1 cellular context compared by ENCODE assay signal in the genomic region with DNA sequence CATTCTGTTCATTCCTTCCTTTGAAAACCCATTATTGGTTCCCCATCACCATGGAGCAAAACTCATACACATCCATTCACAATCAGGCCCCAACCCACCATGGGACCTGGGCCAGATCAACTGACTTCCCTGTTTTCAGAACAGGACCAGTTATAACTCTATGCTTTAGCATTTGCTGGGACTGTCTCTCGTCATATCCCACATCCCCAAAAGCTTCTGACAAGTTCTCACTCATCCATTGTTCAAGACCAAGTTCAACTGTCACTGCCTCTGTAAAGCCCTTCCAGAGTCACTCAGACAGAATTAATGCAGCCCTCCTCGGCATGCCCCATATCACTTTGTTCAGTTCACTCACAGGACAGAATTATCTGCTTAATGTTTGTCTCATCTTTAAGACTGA.
TF ChIP-seq lines count a peak whose summit lies in the region.

No MANE protein-coding gene starts in this region.

TF ChIP-seq in H1, 55 proteins besides CTCF, POLR2A, EP300 and RAD21:
- TF ChIP-seq TAF1 (IDR thresholded peaks at IDR 0.05; ENCODE audit: low read depth, low read length) (no peak), FOSL1 (IDR thresholded peaks at IDR 0.05; ENCODE audit: insufficient read depth, low read depth, low read length) (no peak), CBX5 (IDR thresholded peaks at IDR 0.05; ENCODE audit: low read depth, low read length) (no peak), NRF1 (IDR thresholded peaks at IDR 0.05; ENCODE audit: low read depth, low read length) (no peak), EGR1 (IDR thresholded peaks at IDR 0.05; ENCODE audit: borderline replicate concordance, low read depth, low read length) (no peak), ASH2L (IDR thresholded peaks at IDR 0.05; ENCODE audit: low read length) (no peak), SUZ12 (IDR thresholded peaks at IDR 0.05; ENCODE audit: low read length) (no peak), CHD2 (IDR thresholded peaks at IDR 0.05; ENCODE audit: low read length) (no peak), CHD1 (IDR thresholded peaks at IDR 0.05; ENCODE audit: low read depth, low read length) (no peak), RBBP5 (IDR thresholded peaks at IDR 0.05; ENCODE audit: borderline replicate concordance, low read depth, low read length) (no peak)
- TF ChIP-seq, protein P1, sequence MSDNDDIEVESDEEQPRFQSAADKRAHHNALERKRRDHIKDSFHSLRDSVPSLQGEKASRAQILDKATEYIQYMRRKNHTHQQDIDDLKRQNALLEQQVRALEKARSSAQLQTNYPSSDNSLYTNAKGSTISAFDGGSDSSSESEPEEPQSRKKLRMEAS (IDR thresholded peaks at IDR 0.05) = no peak
- TF ChIP-seq, protein P2, sequence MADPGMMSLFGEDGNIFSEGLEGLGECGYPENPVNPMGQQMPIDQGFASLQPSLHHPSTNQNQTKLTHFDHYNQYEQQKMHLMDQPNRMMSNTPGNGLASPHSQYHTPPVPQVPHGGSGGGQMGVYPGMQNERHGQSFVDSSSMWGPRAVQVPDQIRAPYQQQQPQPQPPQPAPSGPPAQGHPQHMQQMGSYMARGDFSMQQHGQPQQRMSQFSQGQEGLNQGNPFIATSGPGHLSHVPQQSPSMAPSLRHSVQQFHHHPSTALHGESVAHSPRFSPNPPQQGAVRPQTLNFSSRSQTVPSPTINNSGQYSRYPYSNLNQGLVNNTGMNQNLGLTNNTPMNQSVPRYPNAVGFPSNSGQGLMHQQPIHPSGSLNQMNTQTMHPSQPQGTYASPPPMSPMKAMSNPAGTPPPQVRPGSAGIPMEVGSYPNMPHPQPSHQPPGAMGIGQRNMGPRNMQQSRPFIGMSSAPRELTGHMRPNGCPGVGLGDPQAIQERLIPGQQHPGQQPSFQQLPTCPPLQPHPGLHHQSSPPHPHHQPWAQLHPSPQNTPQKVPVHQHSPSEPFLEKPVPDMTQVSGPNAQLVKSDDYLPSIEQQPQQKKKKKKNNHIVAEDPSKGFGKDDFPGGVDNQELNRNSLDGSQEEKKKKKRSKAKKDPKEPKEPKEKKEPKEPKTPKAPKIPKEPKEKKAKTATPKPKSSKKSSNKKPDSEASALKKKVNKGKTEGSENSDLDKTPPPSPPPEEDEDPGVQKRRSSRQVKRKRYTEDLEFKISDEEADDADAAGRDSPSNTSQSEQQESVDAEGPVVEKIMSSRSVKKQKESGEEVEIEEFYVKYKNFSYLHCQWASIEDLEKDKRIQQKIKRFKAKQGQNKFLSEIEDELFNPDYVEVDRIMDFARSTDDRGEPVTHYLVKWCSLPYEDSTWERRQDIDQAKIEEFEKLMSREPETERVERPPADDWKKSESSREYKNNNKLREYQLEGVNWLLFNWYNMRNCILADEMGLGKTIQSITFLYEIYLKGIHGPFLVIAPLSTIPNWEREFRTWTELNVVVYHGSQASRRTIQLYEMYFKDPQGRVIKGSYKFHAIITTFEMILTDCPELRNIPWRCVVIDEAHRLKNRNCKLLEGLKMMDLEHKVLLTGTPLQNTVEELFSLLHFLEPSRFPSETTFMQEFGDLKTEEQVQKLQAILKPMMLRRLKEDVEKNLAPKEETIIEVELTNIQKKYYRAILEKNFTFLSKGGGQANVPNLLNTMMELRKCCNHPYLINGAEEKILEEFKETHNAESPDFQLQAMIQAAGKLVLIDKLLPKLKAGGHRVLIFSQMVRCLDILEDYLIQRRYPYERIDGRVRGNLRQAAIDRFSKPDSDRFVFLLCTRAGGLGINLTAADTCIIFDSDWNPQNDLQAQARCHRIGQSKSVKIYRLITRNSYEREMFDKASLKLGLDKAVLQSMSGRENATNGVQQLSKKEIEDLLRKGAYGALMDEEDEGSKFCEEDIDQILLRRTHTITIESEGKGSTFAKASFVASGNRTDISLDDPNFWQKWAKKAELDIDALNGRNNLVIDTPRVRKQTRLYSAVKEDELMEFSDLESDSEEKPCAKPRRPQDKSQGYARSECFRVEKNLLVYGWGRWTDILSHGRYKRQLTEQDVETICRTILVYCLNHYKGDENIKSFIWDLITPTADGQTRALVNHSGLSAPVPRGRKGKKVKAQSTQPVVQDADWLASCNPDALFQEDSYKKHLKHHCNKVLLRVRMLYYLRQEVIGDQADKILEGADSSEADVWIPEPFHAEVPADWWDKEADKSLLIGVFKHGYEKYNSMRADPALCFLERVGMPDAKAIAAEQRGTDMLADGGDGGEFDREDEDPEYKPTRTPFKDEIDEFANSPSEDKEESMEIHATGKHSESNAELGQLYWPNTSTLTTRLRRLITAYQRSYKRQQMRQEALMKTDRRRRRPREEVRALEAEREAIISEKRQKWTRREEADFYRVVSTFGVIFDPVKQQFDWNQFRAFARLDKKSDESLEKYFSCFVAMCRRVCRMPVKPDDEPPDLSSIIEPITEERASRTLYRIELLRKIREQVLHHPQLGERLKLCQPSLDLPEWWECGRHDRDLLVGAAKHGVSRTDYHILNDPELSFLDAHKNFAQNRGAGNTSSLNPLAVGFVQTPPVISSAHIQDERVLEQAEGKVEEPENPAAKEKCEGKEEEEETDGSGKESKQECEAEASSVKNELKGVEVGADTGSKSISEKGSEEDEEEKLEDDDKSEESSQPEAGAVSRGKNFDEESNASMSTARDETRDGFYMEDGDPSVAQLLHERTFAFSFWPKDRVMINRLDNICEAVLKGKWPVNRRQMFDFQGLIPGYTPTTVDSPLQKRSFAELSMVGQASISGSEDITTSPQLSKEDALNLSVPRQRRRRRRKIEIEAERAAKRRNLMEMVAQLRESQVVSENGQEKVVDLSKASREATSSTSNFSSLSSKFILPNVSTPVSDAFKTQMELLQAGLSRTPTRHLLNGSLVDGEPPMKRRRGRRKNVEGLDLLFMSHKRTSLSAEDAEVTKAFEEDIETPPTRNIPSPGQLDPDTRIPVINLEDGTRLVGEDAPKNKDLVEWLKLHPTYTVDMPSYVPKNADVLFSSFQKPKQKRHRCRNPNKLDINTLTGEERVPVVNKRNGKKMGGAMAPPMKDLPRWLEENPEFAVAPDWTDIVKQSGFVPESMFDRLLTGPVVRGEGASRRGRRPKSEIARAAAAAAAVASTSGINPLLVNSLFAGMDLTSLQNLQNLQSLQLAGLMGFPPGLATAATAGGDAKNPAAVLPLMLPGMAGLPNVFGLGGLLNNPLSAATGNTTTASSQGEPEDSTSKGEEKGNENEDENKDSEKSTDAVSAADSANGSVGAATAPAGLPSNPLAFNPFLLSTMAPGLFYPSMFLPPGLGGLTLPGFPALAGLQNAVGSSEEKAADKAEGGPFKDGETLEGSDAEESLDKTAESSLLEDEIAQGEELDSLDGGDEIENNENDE (IDR thresholded peaks at IDR 0.05; ENCODE audit: insufficient replicate concordance, low read length) = no peak
- TF ChIP-seq, protein P3, sequence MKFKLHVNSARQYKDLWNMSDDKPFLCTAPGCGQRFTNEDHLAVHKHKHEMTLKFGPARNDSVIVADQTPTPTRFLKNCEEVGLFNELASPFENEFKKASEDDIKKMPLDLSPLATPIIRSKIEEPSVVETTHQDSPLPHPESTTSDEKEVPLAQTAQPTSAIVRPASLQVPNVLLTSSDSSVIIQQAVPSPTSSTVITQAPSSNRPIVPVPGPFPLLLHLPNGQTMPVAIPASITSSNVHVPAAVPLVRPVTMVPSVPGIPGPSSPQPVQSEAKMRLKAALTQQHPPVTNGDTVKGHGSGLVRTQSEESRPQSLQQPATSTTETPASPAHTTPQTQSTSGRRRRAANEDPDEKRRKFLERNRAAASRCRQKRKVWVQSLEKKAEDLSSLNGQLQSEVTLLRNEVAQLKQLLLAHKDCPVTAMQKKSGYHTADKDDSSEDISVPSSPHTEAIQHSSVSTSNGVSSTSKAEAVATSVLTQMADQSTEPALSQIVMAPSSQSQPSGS (IDR thresholded peaks at IDR 0.05; ENCODE audit: low read length) = no peak
